8 cellular contexts compared by ENCODE assay signal in the genomic region with DNA sequence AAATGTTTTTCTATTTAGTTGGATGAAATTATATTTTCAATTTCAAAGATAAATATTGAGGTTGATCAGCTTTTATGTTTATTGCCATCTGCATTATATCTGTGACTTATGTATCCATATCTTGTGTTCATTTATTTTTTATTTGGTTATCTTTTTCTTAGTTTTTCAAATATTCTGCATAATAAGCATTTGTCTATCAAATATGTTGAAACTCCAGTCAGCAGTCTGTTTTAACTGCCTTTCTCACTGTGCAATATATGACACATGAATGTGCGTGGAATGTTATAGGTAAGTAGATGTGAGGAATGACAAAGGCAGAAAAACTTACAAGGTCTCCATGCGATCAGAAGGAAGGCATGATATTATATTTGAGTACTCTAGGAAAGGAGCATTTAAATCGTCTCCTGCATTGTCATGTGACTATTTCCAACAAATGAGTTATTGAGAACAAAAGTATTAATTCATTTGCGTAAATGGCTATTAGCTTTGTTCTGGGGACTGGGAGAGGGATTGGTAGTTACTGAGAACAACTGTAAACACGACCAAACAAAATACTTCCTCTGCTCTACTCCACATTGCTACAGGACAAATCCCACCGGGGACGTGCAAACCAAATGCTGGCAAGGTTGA.
"Had no signal": no experiment of that assay in that cellular context is flagged by ENCODE, and none has a peak within 500 bp of the region (broad histone marks: within the 10 kb centered on the region; RNA-seq: fewer than 3 reads in every experiment).

No MANE protein-coding gene starts in this region.

- H3K9me3 Mint-ChIP-seq: H9 had no signal

- H3K27ac ChIP-seq: GM23248 had no signal

- H3K9ac ChIP-seq: GM23248 had no signal

- FAIRE-seq: H1, H54, HTR-8/SVneo had no signal

- H3K4me3 Mint-ChIP-seq: H9 had no signal

- H3K4me3 ChIP-seq: GM23248 had no signal

- DNase-seq: GM23248, H9, HCEC 1CT, IMR-90, KBM-7 had no signal

- H2AFZ ChIP-seq: GM23248 had no signal
